8 cellular contexts compared by ENCODE assay signal in the genomic region with DNA sequence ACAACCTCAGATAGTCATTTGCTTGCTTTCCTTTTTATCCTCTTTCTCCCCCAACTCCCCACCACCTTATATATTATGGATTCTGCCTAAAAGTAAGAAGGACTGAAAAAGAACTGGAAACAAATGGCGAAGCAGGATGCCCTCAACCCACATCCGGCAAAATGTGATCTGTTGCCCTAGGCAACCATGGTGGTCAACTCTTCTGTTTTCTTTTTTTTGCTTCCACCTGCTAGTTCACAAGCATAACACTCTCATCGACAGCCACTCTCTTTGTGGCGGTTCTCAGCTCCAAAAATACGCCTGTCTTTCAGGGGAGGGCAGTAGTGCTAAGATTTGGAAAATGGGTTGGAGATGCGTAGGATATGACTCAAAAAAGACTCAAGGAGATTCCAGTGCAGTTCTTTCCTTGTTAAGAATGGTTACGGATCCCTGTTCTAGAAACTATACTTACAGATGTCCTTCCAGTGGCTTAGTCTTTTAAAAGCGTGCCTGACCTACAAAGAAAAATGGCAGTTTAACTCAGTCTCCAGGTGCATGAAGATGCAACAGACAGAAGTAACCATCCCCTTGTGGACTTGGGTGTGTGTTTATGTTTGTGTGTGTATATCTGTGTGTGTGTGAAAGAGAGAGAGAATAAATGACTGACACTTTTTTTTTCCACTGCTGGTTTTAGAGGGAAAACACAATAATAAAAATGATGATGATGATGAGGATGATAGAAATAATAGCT. TPM values are rescaled to one million over a fixed set of nuclear protein-coding genes. Genes with fewer than 3 reads are reported as not detected.
DNase-seq lines count a peak whose midpoint lies in the region; ATAC-seq and TF ChIP-seq lines count a peak whose summit lies in the region.

No MANE protein-coding gene starts in this region.

- intact Hi-C loops in activated CD8-positive, alpha-beta T cell treated with anti-CD3 and anti-CD28 coated beads for 36 hours (cut with micrococcal nuclease): loop anchor here (2.0 kb wide), 1 partner anchor 16 kb away; no protein-coding TSS in a partner anchor

- H3K4me1 Mint-ChIP-seq in activated CD8-positive, alpha-beta T cell treated with anti-CD3 and anti-CD28 coated beads for 36 hours (ENCODE audit: low read depth): peaks cover 86% of the 10 kb centered on the region
- H3K4me1 Mint-ChIP-seq in mesothelial cell of epicardium: no peaks in the 10 kb centered on the region

- no peaks in the 10 kb centered on the region for H3K36me3 ChIP-seq in H7 (replicated peaks; ENCODE audit: control insufficient read depth, insufficient read depth, low read length)

- no peaks in the 10 kb centered on the region for H3K27me3 Mint-ChIP-seq in activated CD8-positive, alpha-beta T cell treated with anti-CD3 and anti-CD28 coated beads for 36 hours
- H3K27me3 Mint-ChIP-seq in mesothelial cell of epicardium (ENCODE audit: low read depth): no peaks in the 10 kb centered on the region

- no peak for TF ChIP-seq CTCF in activated CD8-positive, alpha-beta T cell treated with anti-CD3 and anti-CD28 coated beads for 36 hours (IDR thresholded peaks at IDR 0.05)
- no peak for TF ChIP-seq CTCF in mesothelial cell of epicardium (IDR thresholded peaks at IDR 0.05; ENCODE audit: unreplicated experiment)

- H3K27ac Mint-ChIP-seq in activated CD8-positive, alpha-beta T cell treated with anti-CD3 and anti-CD28 coated beads for 36 hours: peak overlapping the region; percentile 94
- H3K27ac Mint-ChIP-seq in mesothelial cell of epicardium: no peak overlapping the region

- POLR2A ChIA-PET in activated CD8-positive, alpha-beta T cell treated with anti-CD3 and anti-CD28 coated beads for 36 hours (lab: Charles Lee): interaction anchor here (1.0 to 2.0 kb wide), 4 partner anchors 19 to 36 kb away, joined by 3 to 7 read pairs (median 5); no protein-coding TSS in a partner anchor

- H3K27me3 ChIP-seq in H7 (ENCODE audit: control insufficient read depth, insufficient read depth, low read length): no peaks in the 10 kb centered on the region

- peak; percentile 84 for ATAC-seq in HG03280 (IDR thresholded peaks at IDR 0.05; ENCODE audit: unreplicated experiment)
- peak; percentile 48 for ATAC-seq in activated CD8-positive, alpha-beta T cell treated with anti-CD3 and anti-CD28 coated beads for 36 hours

- H3K9me3 Mint-ChIP-seq in activated CD8-positive, alpha-beta T cell treated with anti-CD3 and anti-CD28 coated beads for 36 hours: peaks cover 18% of the 10 kb centered on the region
- H3K9me3 Mint-ChIP-seq in mesothelial cell of epicardium: no peaks in the 10 kb centered on the region

- CTCF ChIA-PET in activated CD8-positive, alpha-beta T cell treated with anti-CD3 and anti-CD28 coated beads for 36 hours (lab: Charles Lee): interaction anchor here (0.7 to 1.6 kb wide), 4 partner anchors 14 to 275 kb away, joined by 3 to 4 read pairs (median 3); no protein-coding TSS in a partner anchor

- peak; percentile 59 for DNase-seq in activated naive CD4-positive, alpha-beta T cell treated with Interleukin-2 at 50 U/mL for 16 hours
- DNase-seq in activated naive CD4-positive, alpha-beta T cell treated with anti-CD3 and anti-CD28 coated beads, Interleukin-2, amount 50 U/mL, for 16 hours: no peak
- DNase-seq in activated CD8-positive, alpha-beta T cell treated with anti-CD3 and anti-CD28 coated beads for 36 hours: peak; percentile 85
- peak; percentile 63 for DNase-seq in stimulated activated CD8-positive, alpha-beta memory T cell treated with anti-CD3 and anti-CD28 coated beads, Interleukin-12 subunit alpha, Interleukin-12 subunit beta, amount 100 ng/mL, for 1 hour (ENCODE audit: low read depth)
- no peak for DNase-seq in H7
- no peak for DNase-seq in mesothelial cell of epicardium (ENCODE audit: low spot score in 2 of 2, unreplicated experiment in 2 of 2)
- DNase-seq in T1000 (lab: John Stamatoyannopoulos, UW): no peak

- peaks cover 69% of the 10 kb centered on the region for H3K36me3 Mint-ChIP-seq in activated CD8-positive, alpha-beta T cell treated with anti-CD3 and anti-CD28 coated beads for 36 hours (ENCODE audit: low read depth)
- H3K36me3 Mint-ChIP-seq in mesothelial cell of epicardium: no peaks in the 10 kb centered on the region

- peak overlapping the region; percentile 54 for H3K4me3 Mint-ChIP-seq in activated CD8-positive, alpha-beta T cell treated with anti-CD3 and anti-CD28 coated beads for 36 hours
- H3K4me3 Mint-ChIP-seq in mesothelial cell of epicardium: no peak overlapping the region

- H3K4me3 ChIP-seq in H7 (ENCODE audit: insufficient read depth, low read depth, low read length): no peak overlapping the region

RNA-seq across cellular contexts. Expression of gene APBB1IP, which starts 10.7 kb away (rescaled TPM):
- total RNA-seq in activated CD8-positive, alpha-beta T cell treated with anti-CD3 and anti-CD28 coated beads for 36 hours: 10 to 100 TPM; 61.9 to 64.8 TPM
- not detected in 2 replicates for total RNA-seq in H7 (2014; rRNA removed; shearing (Covaris generic))
- 0.20 to 0.22 TPM in 2 of 3 replicates, not detected in the other for total RNA-seq in mesothelial cell of epicardium

Comparison
In these comparisons a context has a peak if more than half of its experiments do, and no peak if none do; other contexts are left out.
1. DNase-seq: peak in activated naive CD4-positive, alpha-beta T cell treated with Interleukin-2 at 50 U/mL for 16 hours (single experiment), activated CD8-positive, alpha-beta T cell treated with anti-CD3 and anti-CD28 coated beads for 36 hours (single experiment) and stimulated activated CD8-positive, alpha-beta memory T cell treated with anti-CD3 and anti-CD28 coated beads, Interleukin-12 subunit alpha, Interleukin-12 subunit beta, amount 100 ng/mL, for 1 hour (single experiment); none in activated naive CD4-positive, alpha-beta T cell treated with anti-CD3 and anti-CD28 coated beads, Interleukin-2, amount 50 U/mL, for 16 hours (single experiment), H7 (single experiment), mesothelial cell of epicardium (0 of 2) and T1000 (single experiment).
2. RNA of gene APBB1IP, which starts 10.7 kb away (total RNA-seq): 61.9 to 64.8 TPM in activated CD8-positive, alpha-beta T cell treated with anti-CD3 and anti-CD28 coated beads for 36 hours; 0.20 to 0.22 TPM in mesothelial cell of epicardium and not detected in H7; every median in the first group is over 10 times any median in the second.